Comparison of ENCODE assay signal across 8 cellular contexts in the genomic region with DNA sequence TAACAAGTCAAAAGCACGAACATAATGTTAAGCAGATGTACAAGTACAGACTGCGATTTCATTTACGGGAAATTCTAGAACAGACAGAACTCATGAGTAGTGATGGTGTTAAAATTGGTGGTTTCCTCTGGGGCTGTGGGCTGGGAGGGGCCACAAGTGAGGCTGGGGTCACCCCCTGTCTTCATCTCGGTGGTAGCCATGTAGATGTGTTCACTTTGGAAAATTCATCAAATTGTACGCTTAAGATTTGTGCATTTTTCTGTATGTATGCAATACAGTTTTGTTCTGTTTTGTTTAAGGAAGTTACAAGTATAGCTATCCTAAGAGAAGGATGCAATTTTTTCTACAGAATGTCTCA. TPM values are rescaled to one million over a fixed set of nuclear protein-coding genes. Genes with fewer than 3 reads are reported as not detected.
DNase-seq lines count a peak whose midpoint lies in the region; ATAC-seq lines count a peak whose summit lies in the region.

No MANE protein-coding gene starts in this region.

- H3K4me3 Mint-ChIP-seq in activated CD4-positive, alpha-beta T cell treated with anti-CD3 and anti-CD28 coated beads, Interleukin-2, amount 10 ng/mL, durations not matched to agents 7 days and 5 days, result peak overlapping the region; percentile 93
- H3K4me3 Mint-ChIP-seq in activated CD8-positive, alpha-beta T cell treated with anti-CD3 and anti-CD28 coated beads, Interleukin-2, amount 10 ng/mL, durations not matched to agents 7 days and 5 days, result peak overlapping the region; percentile 98

- no peak for ATAC-seq in activated CD8-positive, alpha-beta T cell treated with anti-CD3 and anti-CD28 coated beads, Interleukin-2, amount 10 ng/mL, durations not matched to agents 7 days and 5 days
- no peak for ATAC-seq in HG03280 (IDR thresholded peaks at IDR 0.05; ENCODE audit: unreplicated experiment)

- H3K27ac ChIP-seq in iPS-18a (ENCODE audit: low read length), result peak overlapping the region; percentile 25
- peak overlapping the region; percentile 60 for H3K27ac ChIP-seq in temporal lobe (ENCODE audit: low read depth, low read length)

- CTCF ChIA-PET in activated CD4-positive, alpha-beta T cell treated with anti-CD3 and anti-CD28 coated beads, Interleukin-2, amount 10 ng/mL, durations not matched to agents 7 days and 5 days (lab: Charles Lee), result no interaction called here
- CTCF ChIA-PET in activated CD8-positive, alpha-beta T cell treated with anti-CD3 and anti-CD28 coated beads, Interleukin-2, amount 10 ng/mL, durations not matched to agents 7 days and 5 days (lab: Charles Lee), result interaction anchor here (1.5 to 2.7 kb wide), 2 partner anchors 17 to 166 kb away, joined by 3 to 9 read pairs; no protein-coding TSS in a partner anchor

- peaks cover 33% of the 10 kb centered on the region for H3K4me1 Mint-ChIP-seq in activated CD4-positive, alpha-beta T cell treated with anti-CD3 and anti-CD28 coated beads, Interleukin-2, amount 10 ng/mL, durations not matched to agents 7 days and 5 days
- peaks cover 34% of the 10 kb centered on the region for H3K4me1 Mint-ChIP-seq in activated CD8-positive, alpha-beta T cell treated with anti-CD3 and anti-CD28 coated beads, Interleukin-2, amount 10 ng/mL, durations not matched to agents 7 days and 5 days (ENCODE audit: low read depth)

- H3K27me3 Mint-ChIP-seq in activated CD4-positive, alpha-beta T cell treated with anti-CD3 and anti-CD28 coated beads, Interleukin-2, amount 10 ng/mL, durations not matched to agents 7 days and 5 days, result no peaks in the 10 kb centered on the region
- H3K27me3 Mint-ChIP-seq in activated CD8-positive, alpha-beta T cell treated with anti-CD3 and anti-CD28 coated beads, Interleukin-2, amount 10 ng/mL, durations not matched to agents 7 days and 5 days (ENCODE audit: low read depth), result no peaks in the 10 kb centered on the region

- DNase-seq in activated CD4-positive, alpha-beta T cell treated with anti-CD3 and anti-CD28 coated beads, Interleukin-2, amount 10 ng/mL, durations not matched to agents 7 days and 5 days, result no peak
- no peak for DNase-seq in activated CD4-positive, alpha-beta T cell treated with anti-CD3 and anti-CD28 coated beads for 48 hours
- DNase-seq in activated CD8-positive, alpha-beta T cell treated with anti-CD3 and anti-CD28 coated beads, Interleukin-2, amount 10 ng/mL, durations not matched to agents 7 days and 5 days, result no peak
- DNase-seq in KBM-7 (no peak), NCI-H2227 treated with DMSO at 0.1 percent for 48 hours (lab: John Stamatoyannopoulos, UW) (no peak)

- H3K9me3 ChIP-seq in iPS-18a (ENCODE audit: control insufficient read depth, low read depth, low read length), result no peaks in the 10 kb centered on the region

- no peaks in the 10 kb centered on the region for H3K4me1 ChIP-seq in iPS-18a (ENCODE audit: control insufficient read depth, low read depth, low read length)

- H3K9me3 Mint-ChIP-seq in activated CD4-positive, alpha-beta T cell treated with anti-CD3 and anti-CD28 coated beads, Interleukin-2, amount 10 ng/mL, durations not matched to agents 7 days and 5 days, result peaks cover 2% of the 10 kb centered on the region
- H3K9me3 Mint-ChIP-seq in activated CD8-positive, alpha-beta T cell treated with anti-CD3 and anti-CD28 coated beads, Interleukin-2, amount 10 ng/mL, durations not matched to agents 7 days and 5 days (ENCODE audit: insufficient read depth), result no peaks in the 10 kb centered on the region

- H3K4me3 ChIP-seq in iPS-18a (ENCODE audit: low read length), result peak overlapping the region; percentile 79

- POLR2A ChIA-PET in activated CD4-positive, alpha-beta T cell treated with anti-CD3 and anti-CD28 coated beads, Interleukin-2, amount 10 ng/mL, durations not matched to agents 7 days and 5 days (lab: Charles Lee), result no interaction called here
- POLR2A ChIA-PET in activated CD8-positive, alpha-beta T cell treated with anti-CD3 and anti-CD28 coated beads, Interleukin-2, amount 10 ng/mL, durations not matched to agents 7 days and 5 days (lab: Charles Lee), result interaction anchor here (0.8 to 1.4 kb wide), 5 partner anchors 11 to 598 kb away, joined by 3 to 6 read pairs (median 4); no protein-coding TSS in a partner anchor

- peaks cover 14% of the 10 kb centered on the region for H3K36me3 Mint-ChIP-seq in activated CD4-positive, alpha-beta T cell treated with anti-CD3 and anti-CD28 coated beads, Interleukin-2, amount 10 ng/mL, durations not matched to agents 7 days and 5 days (ENCODE audit: low read depth)
- H3K36me3 Mint-ChIP-seq in activated CD8-positive, alpha-beta T cell treated with anti-CD3 and anti-CD28 coated beads, Interleukin-2, amount 10 ng/mL, durations not matched to agents 7 days and 5 days (ENCODE audit: low read depth), result peaks cover 17% of the 10 kb centered on the region

- H3K27me3 ChIP-seq in iPS-18a (ENCODE audit: control insufficient read depth, insufficient read depth, low read length), result no peaks in the 10 kb centered on the region

- peak overlapping the region; percentile 93 for H3K27ac Mint-ChIP-seq in activated CD4-positive, alpha-beta T cell treated with anti-CD3 and anti-CD28 coated beads, Interleukin-2, amount 10 ng/mL, durations not matched to agents 7 days and 5 days
- H3K27ac Mint-ChIP-seq in activated CD8-positive, alpha-beta T cell treated with anti-CD3 and anti-CD28 coated beads, Interleukin-2, amount 10 ng/mL, durations not matched to agents 7 days and 5 days, result peak overlapping the region; percentile 82

- no peaks in the 10 kb centered on the region for H3K36me3 ChIP-seq in iPS-18a (ENCODE audit: control insufficient read depth, low read depth, low read length)

- no peak overlapping the region for H3K9ac ChIP-seq in iPS-18a (ENCODE audit: low read length)

- in situ Hi-C loops in KBM-7 (cut with MboI; ENCODE audit: low pct_unique_long_range_greater_than_20kb, low sequenced_read_pairs), result no loop called here

RNA-seq across cellular contexts. Expression of a gene that starts 0.5 kb away (rescaled TPM):
- 10 to 100 TPM; 92.4 to 96.4 TPM for total RNA-seq in activated CD4-positive, alpha-beta T cell treated with anti-CD3 and anti-CD28 coated beads, Interleukin-2, amount 10 ng/mL, durations not matched to agents 7 days and 5 days
- total RNA-seq in activated CD8-positive, alpha-beta T cell treated with anti-CD3 and anti-CD28 coated beads, Interleukin-2, amount 10 ng/mL, durations not matched to agents 7 days and 5 days, result 10 to 100 TPM; 86.5 to 91.4 TPM
- 12.3 TPM for total RNA-seq in temporal lobe

RNA-seq across cellular contexts. Expression of a gene that starts 44.4 kb away (rescaled TPM):
- total RNA-seq in activated CD4-positive, alpha-beta T cell treated with anti-CD3 and anti-CD28 coated beads, Interleukin-2, amount 10 ng/mL, durations not matched to agents 7 days and 5 days, result 10 to 100 TPM; 24.3 to 27.9 TPM
- total RNA-seq in activated CD8-positive, alpha-beta T cell treated with anti-CD3 and anti-CD28 coated beads, Interleukin-2, amount 10 ng/mL, durations not matched to agents 7 days and 5 days, result 10 to 100 TPM; 21.1 to 26.0 TPM
- 59.3 TPM for total RNA-seq in temporal lobe
